Comparison of ENCODE assay signal across 10 cellular contexts in genomic region chr15:94174399-94174802, GRCh38. TPM values are rescaled to one million over a fixed set of nuclear protein-coding genes. Genes with fewer than 3 reads are reported as not detected.
DNase-seq lines count a peak whose midpoint lies in the region; ATAC-seq and TF ChIP-seq lines count a peak whose summit lies in the region.
"Had no signal": no experiment of that assay in that cellular context is flagged by ENCODE, and none has a peak within 500 bp of the region (broad histone marks: within the 10 kb centered on the region; RNA-seq: fewer than 3 reads in every experiment).

No MANE protein-coding gene starts in this region.

- H3K9ac ChIP-seq in Loucy (ENCODE audit: low read depth, low read length, poor library complexity, severe bottlenecking) (no peak overlapping the region), MM.1S (ENCODE audit: low read length) (no peak overlapping the region)

- H3K4me1 ChIP-seq in Loucy (ENCODE audit: insufficient read depth, low read length, poor library complexity, severe bottlenecking) (peaks cover 13% of the 10 kb centered on the region), MM.1S (ENCODE audit: low read length) (no peaks in the 10 kb centered on the region)
- no peaks in the 10 kb centered on the region for H3K4me1 ChIP-seq in CD8-positive, alpha-beta memory T cell (ENCODE audit: insufficient read depth, low read length)

- TF ChIP-seq CTCF in Loucy (conservative IDR thresholded peaks at IDR 0.05; ENCODE audit: low read length): no peak
- no peak for TF ChIP-seq CTCF in MM.1S (IDR thresholded peaks at IDR 0.05; ENCODE audit: low read length)

- H3K4me1 Mint-ChIP-seq in dendritic cell treated with granulocyte-macrophage colony-stimulating factor and Interleukin-4, amounts not matched to agents 40 ng/mL and 50 ng/mL, for 4 days (ENCODE audit: low read depth): peaks cover 49% of the 10 kb centered on the region
- peaks cover 0 to 5% (median 2%) of the 10 kb centered on the region in 3 donors for H3K4me1 Mint-ChIP-seq in CD8-positive, alpha-beta memory T cell

- no peaks in the 10 kb centered on the region for H3F3A ChIP-seq in Loucy (ENCODE audit: low read depth)
- H3F3A ChIP-seq in MM.1S (ENCODE audit: insufficient read depth, low read length): no peaks in the 10 kb centered on the region

- no peak for DNase-seq in NCI-H2171 (lab: John Stamatoyannopoulos, UW)
- no peak for DNase-seq in MM.1S
- DNase-seq in CD8-positive, alpha-beta memory T cell: no peak
- DNase-seq in activated CD4-positive, CD25-positive, alpha-beta regulatory T cell (lab: John Stamatoyannopoulos, UW): no peak

- H2AFZ ChIP-seq in Loucy (ENCODE audit: low read length): no peak overlapping the region
- H2AFZ ChIP-seq in MM.1S (ENCODE audit: low read length): no peak overlapping the region

- H3K36me3 Mint-ChIP-seq in dendritic cell treated with granulocyte-macrophage colony-stimulating factor and Interleukin-4, amounts not matched to agents 40 ng/mL and 50 ng/mL, for 4 days (ENCODE audit: low read depth): peaks cover 12% of the 10 kb centered on the region
- peaks cover 0 to 7% (median 6%) of the 10 kb centered on the region in 3 donors for H3K36me3 Mint-ChIP-seq in CD8-positive, alpha-beta memory T cell

- H3K9me3 ChIP-seq in Loucy (ENCODE audit: insufficient read depth, low read depth, low read length) (peaks cover 11% of the 10 kb centered on the region), MM.1S (replicated peaks; ENCODE audit: insufficient read depth, low read length) (no peaks in the 10 kb centered on the region)
- no peaks in the 10 kb centered on the region for H3K9me3 ChIP-seq in CD8-positive, alpha-beta memory T cell (ENCODE audit: low read length)
- H3K9me3 ChIP-seq: thoracic aorta had no signal

- peak overlapping the region; percentile 78 for H3K27ac Mint-ChIP-seq in dendritic cell treated with granulocyte-macrophage colony-stimulating factor and Interleukin-4, amounts not matched to agents 40 ng/mL and 50 ng/mL, for 4 days
- peak overlapping the region in 2 of 8 donors; percentile 22 to 42 for H3K27ac Mint-ChIP-seq in CD8-positive, alpha-beta memory T cell

- intact Hi-C loops in dendritic cell treated with granulocyte-macrophage colony-stimulating factor and Interleukin-4, amounts not matched to agents 40 ng/mL and 50 ng/mL, for 4 days (cut with micrococcal nuclease): loop anchor here (10.0 kb wide), 1 partner anchor 120 kb away; no protein-coding TSS in a partner anchor

- no peak overlapping the region for H3K27ac ChIP-seq in MM.1S (ENCODE audit: low read length)
- H3K27ac ChIP-seq in CD8-positive, alpha-beta memory T cell (ENCODE audit: low read depth, low read length): no peak overlapping the region
- H3K27ac ChIP-seq: thoracic aorta had no signal

- H3K4me3 Mint-ChIP-seq in dendritic cell treated with granulocyte-macrophage colony-stimulating factor and Interleukin-4, amounts not matched to agents 40 ng/mL and 50 ng/mL, for 4 days: peak overlapping the region; percentile 22
- H3K4me3 Mint-ChIP-seq in CD8-positive, alpha-beta memory T cell: no peak overlapping the region
- H3K4me3 Mint-ChIP-seq: immature natural killer cell had no signal

- no peak overlapping the region for H3K4me3 ChIP-seq in Loucy (ENCODE audit: low read length, poor library complexity, severe bottlenecking)
- H3K4me3 ChIP-seq in MM.1S (ENCODE audit: low read length): no peak overlapping the region
- no peak overlapping the region for H3K4me3 ChIP-seq in CD8-positive, alpha-beta memory T cell (ENCODE audit: low read length)
- H3K4me3 ChIP-seq: thoracic aorta had no signal

- ATAC-seq in GM18502 (IDR thresholded peaks at IDR 0.05; ENCODE audit: poor library complexity, unreplicated experiment) (peak; percentile 92), GM21717 (IDR thresholded peaks at IDR 0.05; ENCODE audit: unreplicated experiment) (peak; percentile 96)

- H3K27me3 Mint-ChIP-seq in dendritic cell treated with granulocyte-macrophage colony-stimulating factor and Interleukin-4, amounts not matched to agents 40 ng/mL and 50 ng/mL, for 4 days: peaks cover 38% of the 10 kb centered on the region
- H3K27me3 Mint-ChIP-seq in CD8-positive, alpha-beta memory T cell: peaks cover 3 to 20% of the 10 kb centered on the region in 2 donors

- H3K27me3 ChIP-seq in Loucy (ENCODE audit: insufficient read depth, low read length, poor library complexity, severe bottlenecking) (no peaks in the 10 kb centered on the region), MM.1S (replicated peaks; ENCODE audit: insufficient read depth, low read length) (no peaks in the 10 kb centered on the region)
- no peaks in the 10 kb centered on the region for H3K27me3 ChIP-seq in CD8-positive, alpha-beta memory T cell (ENCODE audit: insufficient read depth, low read length, poor library complexity, severe bottlenecking)

- H3K4me2 ChIP-seq in Loucy (ENCODE audit: low read depth, low read length, poor library complexity, severe bottlenecking): peak overlapping the region; percentile 16
- H3K4me2 ChIP-seq in MM.1S (ENCODE audit: low read depth, low read length): no peak overlapping the region

- POLR2A ChIA-PET in CD8-positive, alpha-beta memory T cell (lab: Charles Lee): no interaction called here

- no peaks in the 10 kb centered on the region for H4K20me1 ChIP-seq in Loucy (ENCODE audit: insufficient read depth, low read length, poor library complexity, severe bottlenecking)
- H4K20me1 ChIP-seq in MM.1S (ENCODE audit: insufficient read depth, low read length): no peaks in the 10 kb centered on the region

- H3K9me3 Mint-ChIP-seq in dendritic cell treated with granulocyte-macrophage colony-stimulating factor and Interleukin-4, amounts not matched to agents 40 ng/mL and 50 ng/mL, for 4 days: peaks cover 32% of the 10 kb centered on the region
- H3K9me3 Mint-ChIP-seq in CD8-positive, alpha-beta memory T cell: peaks cover 0 to 3% (median 0%) of the 10 kb centered on the region in 5 donors

- no peaks in the 10 kb centered on the region for H3K36me3 ChIP-seq in Loucy (ENCODE audit: insufficient read depth, low read length)
- H3K36me3 ChIP-seq in MM.1S (replicated peaks; ENCODE audit: insufficient read depth, low read length): no peaks in the 10 kb centered on the region
- H3K36me3 ChIP-seq in CD8-positive, alpha-beta memory T cell (ENCODE audit: insufficient read depth, low read length): no peaks in the 10 kb centered on the region
- H3K36me3 ChIP-seq: thoracic aorta had no signal

- CTCF ChIA-PET in CD8-positive, alpha-beta memory T cell (lab: Charles Lee): interaction anchor here (3.1 kb wide), 1 partner anchor 11 kb away, joined by 9 read pairs; no protein-coding TSS in a partner anchor

- no peaks in the 10 kb centered on the region for H3K79me2 ChIP-seq in Loucy (ENCODE audit: insufficient read depth, low read length)
- H3K79me2 ChIP-seq in MM.1S (ENCODE audit: low read length): no peaks in the 10 kb centered on the region

- H3K9me2 ChIP-seq in Loucy (replicated peaks; ENCODE audit: low read depth, low read length) (no peaks in the 10 kb centered on the region), MM.1S (replicated peaks; ENCODE audit: insufficient read depth, low read length) (no peaks in the 10 kb centered on the region)

RNA-seq across cellular contexts. Expression of gene MCTP2, which starts 57.0 kb away (rescaled TPM):
- 10 to 100 TPM; 16.5 to 17.0 TPM for total RNA-seq in CD8-positive, alpha-beta memory T cell
- 13.6 TPM for polyA plus RNA-seq in CD8-positive, alpha-beta memory T cell
